1 cellular context compared by ENCODE assay signal in the genomic region with DNA sequence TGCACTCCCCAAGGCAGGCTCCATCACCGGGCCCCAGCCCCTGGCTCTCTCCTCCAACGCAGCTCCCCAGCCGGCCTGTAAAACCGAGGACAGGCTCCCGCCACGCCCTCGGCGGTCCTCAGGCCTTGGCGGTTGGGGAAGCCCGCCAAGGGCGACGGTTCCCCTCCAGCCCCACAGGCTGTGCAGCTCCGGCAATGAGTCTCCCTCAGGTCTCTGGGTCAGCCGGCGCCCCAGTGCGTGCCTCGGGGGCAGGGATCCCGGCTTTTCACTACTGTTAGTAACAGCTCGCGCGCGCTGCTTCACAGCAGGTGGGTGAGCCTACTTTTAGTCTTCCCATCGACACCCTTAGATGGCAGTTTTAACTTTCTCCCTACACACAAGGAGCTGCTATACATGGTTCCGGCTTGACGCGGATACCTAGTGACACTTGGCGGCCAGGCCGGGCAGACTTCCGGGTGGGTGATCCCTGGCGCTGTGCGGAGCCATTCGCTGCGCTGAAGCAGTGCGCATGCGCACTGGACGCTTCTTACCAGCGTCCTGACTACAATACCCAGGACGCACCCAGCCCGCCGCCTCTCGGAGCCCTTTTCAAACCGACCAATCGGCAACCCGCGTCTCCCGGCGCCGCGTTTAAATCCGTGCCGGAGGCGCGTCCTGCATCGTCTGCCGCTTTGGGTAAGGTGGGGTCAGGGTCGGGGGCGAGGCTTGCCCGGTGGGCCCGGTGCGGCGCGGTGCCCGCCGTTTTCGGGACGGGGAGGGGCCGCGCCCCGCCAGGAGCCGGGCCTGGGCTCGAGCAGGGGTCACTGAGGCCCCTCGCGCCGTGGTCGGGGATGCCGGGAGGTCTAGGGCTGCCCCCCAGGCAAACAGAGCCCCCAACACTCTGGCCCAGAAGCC.
TF ChIP-seq lines count a peak whose summit lies in the region.

A gene with protein sequence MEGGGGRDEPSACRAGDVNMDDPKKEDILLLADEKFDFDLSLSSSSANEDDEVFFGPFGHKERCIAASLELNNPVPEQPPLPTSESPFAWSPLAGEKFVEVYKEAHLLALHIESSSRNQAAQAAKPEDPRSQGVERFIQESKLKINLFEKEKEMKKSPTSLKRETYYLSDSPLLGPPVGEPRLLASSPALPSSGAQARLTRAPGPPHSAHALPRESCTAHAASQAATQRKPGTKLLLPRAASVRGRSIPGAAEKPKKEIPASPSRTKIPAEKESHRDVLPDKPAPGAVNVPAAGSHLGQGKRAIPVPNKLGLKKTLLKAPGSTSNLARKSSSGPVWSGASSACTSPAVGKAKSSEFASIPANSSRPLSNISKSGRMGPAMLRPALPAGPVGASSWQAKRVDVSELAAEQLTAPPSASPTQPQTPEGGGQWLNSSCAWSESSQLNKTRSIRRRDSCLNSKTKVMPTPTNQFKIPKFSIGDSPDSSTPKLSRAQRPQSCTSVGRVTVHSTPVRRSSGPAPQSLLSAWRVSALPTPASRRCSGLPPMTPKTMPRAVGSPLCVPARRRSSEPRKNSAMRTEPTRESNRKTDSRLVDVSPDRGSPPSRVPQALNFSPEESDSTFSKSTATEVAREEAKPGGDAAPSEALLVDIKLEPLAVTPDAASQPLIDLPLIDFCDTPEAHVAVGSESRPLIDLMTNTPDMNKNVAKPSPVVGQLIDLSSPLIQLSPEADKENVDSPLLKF (plus strand): TSS at position 614 of the 894 bp plus-strand sequence. CDS start 531 bp downstream, outside the sequence.

TF ChIP-seq in GM12878, 131 proteins besides CTCF, POLR2A, EP300 and RAD21 (continued from another document and continues in another):
- no peak for TF ChIP-seq E2F8 (IDR thresholded peaks at IDR 0.05; ENCODE audit: low read depth, partially characterized antibody)
- TF ChIP-seq TCF12 (IDR thresholded peaks at IDR 0.05; ENCODE audit: low read depth, low read length): no peak
- TF ChIP-seq ZNF24 (IDR thresholded peaks at IDR 0.05): no peak
- no peak for TF ChIP-seq ZNF592 (IDR thresholded peaks at IDR 0.05)
- no peak for TF ChIP-seq CEBPB (IDR thresholded peaks at IDR 0.05; ENCODE audit: borderline replicate concordance in 1 of 2, low read depth in 2 of 2, low read length in 2 of 2)
- TF ChIP-seq POU2F2 (IDR thresholded peaks at IDR 0.05; ENCODE audit: borderline replicate concordance, low read depth, low read length): peak; percentile 35; the same call in 1 of the 3 replicates
- no peak for TF ChIP-seq SPI1 (IDR thresholded peaks at IDR 0.05; ENCODE audit: borderline replicate concordance, insufficient read depth, low read depth, low read length)
- no peak for TF ChIP-seq TCF7 (IDR thresholded peaks at IDR 0.05; ENCODE audit: borderline replicate concordance)
- no peak for TF ChIP-seq KAT2A (conservative IDR thresholded peaks at IDR 0.05; ENCODE audit: control insufficient read depth, low read depth, low read length)
- TF ChIP-seq SREBF2 (IDR thresholded peaks at IDR 0.05; ENCODE audit: low read length): no peak
- no peak for TF ChIP-seq ZNF217 (IDR thresholded peaks at IDR 0.05)
- TF ChIP-seq PAX5 (IDR thresholded peaks at IDR 0.05; ENCODE audit: borderline replicate concordance, low read depth, low read length): peak; percentile 14; the same call in 1 of the 2 replicates
- TF ChIP-seq ZNF384 (IDR thresholded peaks at IDR 0.05; ENCODE audit: borderline replicate concordance, low read depth, low read length): no peak
- TF ChIP-seq FOS (IDR thresholded peaks at IDR 0.05; ENCODE audit: borderline replicate concordance, extremely low read depth, insufficient read length): no peak
- TF ChIP-seq, protein P1, sequence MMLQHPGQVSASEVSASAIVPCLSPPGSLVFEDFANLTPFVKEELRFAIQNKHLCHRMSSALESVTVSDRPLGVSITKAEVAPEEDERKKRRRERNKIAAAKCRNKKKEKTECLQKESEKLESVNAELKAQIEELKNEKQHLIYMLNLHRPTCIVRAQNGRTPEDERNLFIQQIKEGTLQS (IDR thresholded peaks at IDR 0.05; ENCODE audit: borderline replicate concordance, extremely low read depth, low read depth, low read length): no peak
- no peak for TF ChIP-seq CUX1 (IDR thresholded peaks at IDR 0.05; ENCODE audit: insufficient replicate concordance, low read depth, low read length)
- peak; percentile 66 for TF ChIP-seq SREBF1 (IDR thresholded peaks at IDR 0.05; ENCODE audit: low read length)
- TF ChIP-seq TCF3 (IDR thresholded peaks at IDR 0.05; ENCODE audit: borderline replicate concordance, insufficient read depth, low read depth, low read length): no peak; the same call in 1 of the 2 replicates
- TF ChIP-seq ELK1 (IDR thresholded peaks at IDR 0.05; ENCODE audit: low read depth, low read length): peak; percentile 81
- TF ChIP-seq RELB (IDR thresholded peaks at IDR 0.05; ENCODE audit: low read depth): 0 out of 2 replicates have a peak, but pooled peaks have one; percentile 23
- no peak for TF ChIP-seq USF2 (IDR thresholded peaks at IDR 0.05; ENCODE audit: borderline replicate concordance, low read depth, low read length)
- no peak for TF ChIP-seq ZNF274 (IDR thresholded peaks at IDR 0.05; ENCODE audit: insufficient read depth, insufficient read length)
- no peak for TF ChIP-seq NR2C2 (IDR thresholded peaks at IDR 0.05; ENCODE audit: borderline replicate concordance, control insufficient read depth, insufficient read length, low read depth)
- TF ChIP-seq HDAC6 (IDR thresholded peaks at IDR 0.05; ENCODE audit: unreplicated experiment): no peak
